ENCODE assay signal across 1 cellular context in the genomic region with DNA sequence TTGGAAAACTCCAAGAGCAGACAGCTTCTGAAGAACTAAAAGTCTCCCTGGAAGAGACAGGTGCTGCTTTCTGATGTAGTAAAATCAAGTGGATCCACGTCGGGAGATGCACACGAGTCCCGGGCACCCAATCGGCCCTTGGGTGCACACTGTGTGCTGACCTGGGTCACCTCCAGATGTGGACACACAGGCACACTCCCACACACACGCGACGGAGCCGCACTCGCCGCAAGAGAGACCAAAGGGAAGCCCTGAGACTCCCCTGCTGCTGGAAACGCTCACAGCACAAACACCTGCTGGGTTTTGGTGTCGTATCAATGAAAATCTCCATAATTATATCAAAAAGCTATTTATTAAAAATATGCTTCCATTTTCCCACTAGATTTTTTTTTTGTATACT.
TF ChIP-seq lines count a peak whose summit lies in the region.

No MANE protein-coding gene starts in this region.

TF ChIP-seq in WTC11, 78 proteins besides CTCF, POLR2A, EP300 and RAD21 (continued from another document):
- TF ChIP-seq, protein P1, sequence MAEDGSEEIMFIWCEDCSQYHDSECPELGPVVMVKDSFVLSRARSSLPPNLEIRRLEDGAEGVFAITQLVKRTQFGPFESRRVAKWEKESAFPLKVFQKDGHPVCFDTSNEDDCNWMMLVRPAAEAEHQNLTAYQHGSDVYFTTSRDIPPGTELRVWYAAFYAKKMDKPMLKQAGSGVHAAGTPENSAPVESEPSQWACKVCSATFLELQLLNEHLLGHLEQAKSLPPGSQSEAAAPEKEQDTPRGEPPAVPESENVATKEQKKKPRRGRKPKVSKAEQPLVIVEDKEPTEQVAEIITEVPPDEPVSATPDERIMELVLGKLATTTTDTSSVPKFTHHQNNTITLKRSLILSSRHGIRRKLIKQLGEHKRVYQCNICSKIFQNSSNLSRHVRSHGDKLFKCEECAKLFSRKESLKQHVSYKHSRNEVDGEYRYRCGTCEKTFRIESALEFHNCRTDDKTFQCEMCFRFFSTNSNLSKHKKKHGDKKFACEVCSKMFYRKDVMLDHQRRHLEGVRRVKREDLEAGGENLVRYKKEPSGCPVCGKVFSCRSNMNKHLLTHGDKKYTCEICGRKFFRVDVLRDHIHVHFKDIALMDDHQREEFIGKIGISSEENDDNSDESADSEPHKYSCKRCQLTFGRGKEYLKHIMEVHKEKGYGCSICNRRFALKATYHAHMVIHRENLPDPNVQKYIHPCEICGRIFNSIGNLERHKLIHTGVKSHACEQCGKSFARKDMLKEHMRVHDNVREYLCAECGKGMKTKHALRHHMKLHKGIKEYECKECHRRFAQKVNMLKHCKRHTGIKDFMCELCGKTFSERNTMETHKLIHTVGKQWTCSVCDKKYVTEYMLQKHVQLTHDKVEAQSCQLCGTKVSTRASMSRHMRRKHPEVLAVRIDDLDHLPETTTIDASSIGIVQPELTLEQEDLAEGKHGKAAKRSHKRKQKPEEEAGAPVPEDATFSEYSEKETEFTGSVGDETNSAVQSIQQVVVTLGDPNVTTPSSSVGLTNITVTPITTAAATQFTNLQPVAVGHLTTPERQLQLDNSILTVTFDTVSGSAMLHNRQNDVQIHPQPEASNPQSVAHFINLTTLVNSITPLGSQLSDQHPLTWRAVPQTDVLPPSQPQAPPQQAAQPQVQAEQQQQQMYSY (CRISPR knock-in tag; IDR thresholded peaks at IDR 0.05) = no peak
